In genomic region chr20:4549711-4550259, GRCh38 we compare ENCODE assay signal across 18 cellular contexts.
DNase-seq lines count a peak whose midpoint lies in the region; ATAC-seq, FAIRE-seq and TF ChIP-seq lines count a peak whose summit lies in the region.
"Had no signal": no experiment of that assay in that cellular context is flagged by ENCODE, and none has a peak within 500 bp of the region (broad histone marks: within the 10 kb centered on the region; RNA-seq: fewer than 3 reads in every experiment).

No MANE protein-coding gene starts in this region.

- H4K20me1 ChIP-seq in HCT116 (ENCODE audit: insufficient read depth), result no peaks in the 10 kb centered on the region

- FAIRE-seq in GM12892 (lab: Jason Lieb, UNC), result no peak
- FAIRE-seq: H54 had no signal

- TF ChIP-seq RAD21 in HCT116 (IDR thresholded peaks at IDR 0.05; ENCODE audit: low read depth), result no peak

- H3K4me1 ChIP-seq in HCT116 (ENCODE audit: control insufficient read depth in 1 of 2, insufficient read depth in 2 of 2, low read length in 2 of 2), result peaks cover 21 to 74% of the 10 kb centered on the region in 2 experiments
- H3K4me1 ChIP-seq: Peyer's patch, SJCRH30 had no signal

- ATAC-seq in HCT116 (no peak), sciatic nerve (no peak)
- ATAC-seq in activated CD4-positive, alpha-beta T cell treated with anti-CD3 and anti-CD28 coated beads for 36 hours, result no peak

- peaks cover 8% of the 10 kb centered on the region for H3K9me3 Mint-ChIP-seq in activated CD4-positive, alpha-beta T cell treated with anti-CD3 and anti-CD28 coated beads for 36 hours (ENCODE audit: low read depth)

- H3K4me3 ChIP-seq in HCT116 (replicated peaks in 1 of 2; ENCODE audit: low read depth in 1 of 2, low read length in 2 of 2), result no peak overlapping the region
- H3K4me3 ChIP-seq: Peyer's patch, SJCRH30 had no signal

- CTCF ChIA-PET in HCT116 (lab: Charles Lee), result no interaction called here
- CTCF ChIA-PET in activated CD4-positive, alpha-beta T cell treated with anti-CD3 and anti-CD28 coated beads for 36 hours (lab: Charles Lee), result no interaction called here

- in situ Hi-C loops in SK-MEL-5 (cut with HindIII; ENCODE audit: low pct_unique_long_range_greater_than_20kb, low sequenced_read_pairs), result no loop called here

- no peak overlapping the region for H2AFZ ChIP-seq in HCT116 (ENCODE audit: low read depth, low read length, poor library complexity, severe bottlenecking)

- no peaks in the 10 kb centered on the region for H3K9me3 ChIP-seq in HCT116 (ENCODE audit: control insufficient read depth in 1 of 2, insufficient read depth in 1 of 2, low read depth in 1 of 2, low read length in 2 of 2)
- H3K9me3 ChIP-seq: Peyer's patch, SJCRH30 had no signal

- H3K27ac ChIP-seq in HCT116 (ENCODE audit: low read depth, low read length) (no peak overlapping the region), epithelial cell of prostate (peak overlapping the region; percentile 87)
- H3K27ac ChIP-seq: Peyer's patch, SJCRH30 had no signal

- H3K9me2 ChIP-seq in HCT116 (ENCODE audit: insufficient read depth), result no peaks in the 10 kb centered on the region

- peaks cover 41% of the 10 kb centered on the region for H3K27me3 Mint-ChIP-seq in activated CD4-positive, alpha-beta T cell treated with anti-CD3 and anti-CD28 coated beads for 36 hours

- H3K36me3 ChIP-seq in HCT116 (ENCODE audit: control insufficient read depth in 1 of 2, insufficient read depth in 2 of 2, low read length in 2 of 2), result no peaks in the 10 kb centered on the region
- H3K36me3 ChIP-seq: Peyer's patch, SJCRH30 had no signal

- BruUV-seq in HCT116 (replicated peaks; lab: Mats Ljungman, UMichigan), result no TSS peak

- no peaks in the 10 kb centered on the region for H3K36me3 Mint-ChIP-seq in activated CD4-positive, alpha-beta T cell treated with anti-CD3 and anti-CD28 coated beads for 36 hours (ENCODE audit: low read depth)
- H3K36me3 Mint-ChIP-seq: CD14-positive monocyte had no signal

- TF ChIP-seq POLR2A in HCT116 (IDR thresholded peaks at IDR 0.05; ENCODE audit: borderline replicate concordance, extremely low read depth, insufficient read depth, insufficient read length) (no peak), GM12892 (IDR thresholded peaks at IDR 0.05; ENCODE audit: low read depth, low read length) (no peak)

- POLR2A ChIA-PET in HCT116 (lab: Charles Lee), result no interaction called here
- POLR2A ChIA-PET in activated CD4-positive, alpha-beta T cell treated with anti-CD3 and anti-CD28 coated beads for 36 hours (lab: Charles Lee), result no interaction called here

- H3K4me1 Mint-ChIP-seq in activated CD4-positive, alpha-beta T cell treated with anti-CD3 and anti-CD28 coated beads for 36 hours, result no peaks in the 10 kb centered on the region
- H3K4me1 Mint-ChIP-seq: CD14-positive monocyte had no signal

- H3K4me2 ChIP-seq in HCT116 (ENCODE audit: low read length), result peak overlapping the region; percentile 29

- intact Hi-C loops in HCT116 (cut with micrococcal nuclease), result no loop called here
- intact Hi-C loops in activated CD4-positive, alpha-beta T cell treated with anti-CD3 and anti-CD28 coated beads for 36 hours (cut with DNase I, micrococcal nuclease), result no loop called here
- intact Hi-C loops in sciatic nerve (cut with DNase I), result no loop called here

- no peak for DNase-seq in HCT116 (ENCODE audit: low read depth, low spot score)
- DNase-seq in SK-MEL-5 (ENCODE audit: low read depth, low spot score), result peak; percentile 53
- DNase-seq in epithelial cell of prostate (ENCODE audit: low read depth, low spot score), result no peak
- DNase-seq in NCI-H2107 treated with DMSO at 0.1 percent for 48 hours (lab: John Stamatoyannopoulos, UW; ENCODE audit: unreplicated experiment), result no peak
- no peak for DNase-seq in activated CD4-positive, alpha-beta T cell treated with anti-CD3 and anti-CD28 coated beads for 36 hours
- no peak for DNase-seq in GM12892 (ENCODE audit: insufficient read length)
- no peak for DNase-seq in sciatic nerve (ENCODE audit: low spot score)
- DNase-seq: KG1, NCI-H1092 treated with DMSO at 0.1 percent for 48 hours, NCI-H1436 treated with DMSO at 0.1 percent for 48 hours, NCI-H1930, NCI-H226, NCI-H524, NCI-H774, Peyer's patch, SJCRH30 had no signal

- no peak overlapping the region for H3K4me3 Mint-ChIP-seq in activated CD4-positive, alpha-beta T cell treated with anti-CD3 and anti-CD28 coated beads for 36 hours
- H3K4me3 Mint-ChIP-seq: CD14-positive monocyte had no signal

- no peak overlapping the region for H3K27ac Mint-ChIP-seq in activated CD4-positive, alpha-beta T cell treated with anti-CD3 and anti-CD28 coated beads for 36 hours
- H3K27ac Mint-ChIP-seq: CD14-positive monocyte had no signal

- H3K27me3 ChIP-seq in HCT116 (ENCODE audit: insufficient read depth, low read length), result no peaks in the 10 kb centered on the region
- H3K27me3 ChIP-seq: Peyer's patch, SJCRH30 had no signal

- H3K79me2 ChIP-seq in HCT116 (ENCODE audit: insufficient read depth, low read length), result no peaks in the 10 kb centered on the region

- no peak overlapping the region for H3K9ac ChIP-seq in HCT116 (ENCODE audit: low read length)

- RAD21 ChIA-PET in HCT116 (lab: Charles Lee; ENCODE audit: low non-redundant PET in 1 of 2, low total read pairs in 2 of 2, uncharacterized antibody in 2 of 2, unreplicated experiment in 2 of 2), result no interaction called here

- no peak for TF ChIP-seq CTCF in HCT116 (IDR thresholded peaks at IDR 0.05 in 2 of 3, conservative IDR thresholded peaks at IDR 0.05 in 1 of 3; ENCODE audit: borderline replicate concordance in 1 of 3, insufficient read depth in 1 of 3, low read depth in 2 of 3, low read length in 2 of 3)

TF ChIP-seq in HCT116, 20 proteins besides CTCF, POLR2A, EP300 and RAD21 (continues in another document):
- TF ChIP-seq EZH2 (IDR thresholded peaks at IDR 0.05) (no peak), JUND (IDR thresholded peaks at IDR 0.05) (no peak), SP1 (IDR thresholded peaks at IDR 0.05; ENCODE audit: low read depth) (no peak), SRF (IDR thresholded peaks at IDR 0.05; ENCODE audit: low read depth) (no peak), REST (IDR thresholded peaks at IDR 0.05; ENCODE audit: low read depth) (no peak), ZBTB33 (IDR thresholded peaks at IDR 0.05; ENCODE audit: extremely low read depth, insufficient replicate concordance, low read length) (no peak), ZFX (IDR thresholded peaks at IDR 0.05) (no peak), FOSL1 (IDR thresholded peaks at IDR 0.05; ENCODE audit: low read depth) (no peak), CBX3 (IDR thresholded peaks at IDR 0.05; ENCODE audit: low read depth) (no peak), CEBPB (IDR thresholded peaks at IDR 0.05; ENCODE audit: low read depth) (no peak), ZNF274 (IDR thresholded peaks at IDR 0.05; ENCODE audit: low read depth, low read length) (no peak), EZH2phosphoT487 (IDR thresholded peaks at IDR 0.05; ENCODE audit: borderline replicate concordance) (no peak), ATF3 (IDR thresholded peaks at IDR 0.05) (no peak), EGR1 (IDR thresholded peaks at IDR 0.05; ENCODE audit: low read depth) (no peak), POLR2AphosphoS5 (IDR thresholded peaks at IDR 0.05; ENCODE audit: low read depth, low read length) (no peak), MAX (IDR thresholded peaks at IDR 0.05) (no peak)
